ENCODE assay signal across 19 cellular contexts in the genomic region with DNA sequence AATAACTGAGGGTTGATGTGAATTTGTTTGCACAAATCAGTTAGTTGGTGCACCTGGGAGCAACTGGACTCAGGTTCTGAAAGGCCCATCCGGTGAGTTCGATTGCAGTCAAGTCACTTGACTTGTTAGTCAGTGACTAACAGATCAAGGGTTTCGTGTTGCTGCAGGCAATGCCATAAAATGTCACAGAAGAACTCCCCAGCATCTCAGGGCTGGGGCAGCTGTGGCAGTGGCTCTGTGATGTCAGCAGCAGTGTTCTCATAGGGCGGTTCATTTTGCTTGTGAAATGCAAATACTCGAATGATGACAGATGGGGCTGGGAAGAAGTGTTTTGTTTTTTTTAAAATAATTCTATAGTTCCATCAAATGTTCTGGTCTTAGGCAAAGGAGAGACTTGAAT.
DNase-seq lines count a peak whose midpoint lies in the region; ATAC-seq and TF ChIP-seq lines count a peak whose summit lies in the region.
"Had no signal": no experiment of that assay in that cellular context is flagged by ENCODE, and none has a peak within 500 bp of the region (broad histone marks: within the 10 kb centered on the region; RNA-seq: fewer than 3 reads in every experiment).

No MANE protein-coding gene starts in this region.

- ATAC-seq in GM21526 (IDR thresholded peaks at IDR 0.05; ENCODE audit: low FRiP score, unreplicated experiment) = no peak
- ATAC-seq: activated CD4-positive, CD25-positive, alpha-beta regulatory T cell treated with anti-CD3 and anti-CD28 coated beads, Interleukin-2, amount 50 U/mL, for 24 hours had no signal

- H3K4me1 ChIP-seq in GM23248 (ENCODE audit: insufficient read depth) (peaks cover 15% of the 10 kb centered on the region; the same call in 1 of the 2 replicates), parathyroid adenoma (peaks cover 16% of the 10 kb centered on the region), suprapubic skin (peaks cover 3% of the 10 kb centered on the region)
- H3K4me1 ChIP-seq: ascending aorta, BE2C had no signal

- no peak overlapping the region for H3K27ac Mint-ChIP-seq in immature natural killer cell
- H3K27ac Mint-ChIP-seq: naive B cell had no signal

- H3K79me2 ChIP-seq in GM23248 (ENCODE audit: insufficient read depth) = no peaks in the 10 kb centered on the region
- H3K79me2 ChIP-seq in parathyroid adenoma = no peaks in the 10 kb centered on the region

- H4K20me1 ChIP-seq in GM23248 (ENCODE audit: insufficient read depth) = no peaks in the 10 kb centered on the region

- no peak overlapping the region for H3K27ac ChIP-seq in GM23248
- H3K27ac ChIP-seq in parathyroid adenoma = peak overlapping the region; percentile 81
- no peak overlapping the region for H3K27ac ChIP-seq in suprapubic skin
- H3K27ac ChIP-seq: ascending aorta, left ventricle myocardium inferior had no signal

- 78 to 84% methylated on average over 5 of the region's 5 CpGs for WGBS in GM23248 (ENCODE audit: low coverage in 1 of 2, low lambda C conversion rate in 2 of 2, missing lambda C conversion rate in 2 of 2), 2 experiments
- 70% methylated on average over 5 of the region's 5 CpGs for WGBS in suprapubic skin

- H3K36me3 Mint-ChIP-seq in immature natural killer cell = no peaks in the 10 kb centered on the region
- H3K36me3 Mint-ChIP-seq: naive B cell had no signal

- H2AFZ ChIP-seq in GM23248 (no peak overlapping the region), parathyroid adenoma (no peak overlapping the region)

- H3K4me2 ChIP-seq in GM23248 (ENCODE audit: unreplicated experiment) (no peak overlapping the region), parathyroid adenoma (ENCODE audit: low read length) (no peak overlapping the region)

- H3K27me3 Mint-ChIP-seq in immature natural killer cell (ENCODE audit: low read depth in 3 of 3) = peaks cover 0 to 1% (median 0%) of the 10 kb centered on the region in 3 donors

- no peak for TF ChIP-seq EP300 in suprapubic skin (IDR thresholded peaks at IDR 0.05)

- H3K9me2 ChIP-seq in GM23248 (ENCODE audit: insufficient read depth) = no peaks in the 10 kb centered on the region

- H3K4me3 ChIP-seq in GM23248 (no peak overlapping the region), fibroblast of villous mesenchyme (ENCODE audit: low read depth, low read length) (no peak overlapping the region), parathyroid adenoma (ENCODE audit: low read depth, low read length) (no peak overlapping the region), suprapubic skin (no peak overlapping the region)
- H3K4me3 ChIP-seq: ascending aorta, left ventricle myocardium inferior had no signal

- in situ Hi-C loops in GM23248 (cut with MboI) = loop anchor here (10.0 to 25.0 kb wide), 2 partner anchors 274 to 1531 kb away; no protein-coding TSS in a partner anchor

- H3F3A ChIP-seq in GM23248 (ENCODE audit: insufficient read depth) = 0 out of 2 replicates have a peak, but pooled peaks cover 6% of the 10 kb centered on the region

- no peaks in the 10 kb centered on the region for H3K4me1 Mint-ChIP-seq in immature natural killer cell
- H3K4me1 Mint-ChIP-seq: naive B cell had no signal

- H3K9ac ChIP-seq in GM23248 (no peak overlapping the region), parathyroid adenoma (no peak overlapping the region)

- no peak for TF ChIP-seq POLR2A in suprapubic skin (IDR thresholded peaks at IDR 0.05)

- H3K36me3 ChIP-seq in GM23248 (ENCODE audit: low read depth) (no peaks in the 10 kb centered on the region), parathyroid adenoma (ENCODE audit: control insufficient read depth, insufficient read depth, low read length) (no peaks in the 10 kb centered on the region), suprapubic skin (no peaks in the 10 kb centered on the region)
- H3K36me3 ChIP-seq: ascending aorta, BE2C, left ventricle myocardium inferior had no signal

- DNase-seq in GM23248 = peak; percentile 42
- DNase-seq in NCI-H510A treated with DMSO at 0.1 percent for 48 hours (lab: John Stamatoyannopoulos, UW) = peak; percentile 84
- DNase-seq in fibroblast of villous mesenchyme (ENCODE audit: low read depth) = peak; percentile 46
- no peak for DNase-seq in immature natural killer cell
- no peak for DNase-seq in suprapubic skin (ENCODE audit: low spot score in 2 of 2)
- no peak for DNase-seq in cortex of kidney (lab: John Stamatoyannopoulos, UW)
- DNase-seq: activated effector memory CD4-positive, alpha-beta T cell treated with anti-CD3 and anti-CD28 coated beads, Interleukin-2, amount 50 U/mL, for 16 hours; BE2C; DMS79; Karpas-422; left ventricle myocardium inferior; naive B cell; NCI-H1105 treated with DMSO at 0.1 percent for 48 hours; Right ventricle myocardium superior; T-helper 2 cell had no signal

- no peaks in the 10 kb centered on the region for H3K9me3 Mint-ChIP-seq in immature natural killer cell

- H3K27me3 ChIP-seq in GM23248 (replicated peaks; ENCODE audit: insufficient read depth) = no peaks in the 10 kb centered on the region
- H3K27me3 ChIP-seq in parathyroid adenoma (ENCODE audit: control insufficient read depth, insufficient read depth, low read length) = no peaks in the 10 kb centered on the region
- no peaks in the 10 kb centered on the region for H3K27me3 ChIP-seq in suprapubic skin
- H3K27me3 ChIP-seq: ascending aorta, BE2C had no signal

- H3K9me3 ChIP-seq in GM23248 (ENCODE audit: low read depth) = no peaks in the 10 kb centered on the region
- H3K9me3 ChIP-seq in parathyroid adenoma (ENCODE audit: control insufficient read depth, low read length) = no peaks in the 10 kb centered on the region
- H3K9me3 ChIP-seq in suprapubic skin = no peaks in the 10 kb centered on the region
- H3K9me3 ChIP-seq: ascending aorta, BE2C, left ventricle myocardium inferior had no signal

- H3K4me3 Mint-ChIP-seq in immature natural killer cell = no peak overlapping the region
- H3K4me3 Mint-ChIP-seq: naive B cell had no signal

- no peak for TF ChIP-seq CTCF in fibroblast of villous mesenchyme (IDR thresholded peaks at IDR 0.05; ENCODE audit: insufficient read depth, low read depth, low read length)
- no peak for TF ChIP-seq CTCF in parathyroid adenoma (IDR thresholded peaks at IDR 0.05)
- TF ChIP-seq CTCF in suprapubic skin (IDR thresholded peaks at IDR 0.05) = no peak

Comparison
In these comparisons a context has a peak if more than half of its experiments do, and no peak if none do; other contexts are left out.
1. DNase-seq: peak in GM23248 (single experiment), NCI-H510A treated with DMSO at 0.1 percent for 48 hours (single experiment) and fibroblast of villous mesenchyme (single experiment); none in immature natural killer cell (0 of 3), suprapubic skin (0 of 2) and cortex of kidney (single experiment).